ENCODE assay signal across 10 cellular contexts in the genomic region with DNA sequence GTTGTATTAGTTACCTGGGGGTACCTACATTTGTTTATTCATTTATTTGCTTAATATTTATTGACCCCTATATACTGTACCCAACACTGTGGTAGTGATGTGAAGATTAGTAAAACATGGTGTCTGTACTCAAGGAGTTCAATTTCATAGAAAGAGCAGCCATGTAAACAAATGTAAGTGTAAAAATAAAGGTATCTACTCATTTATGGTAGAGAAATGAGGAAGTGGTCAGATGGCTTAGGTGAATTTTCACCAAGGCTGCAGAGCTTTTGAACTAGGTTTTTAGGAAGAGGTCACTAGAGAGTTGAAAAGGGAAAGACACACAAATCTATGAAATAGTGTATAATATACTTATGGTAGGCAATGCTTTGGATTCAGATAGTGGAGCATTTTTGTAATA. TPM values are rescaled to one million over a fixed set of nuclear protein-coding genes. Genes with fewer than 3 reads are reported as not detected.
DNase-seq lines count a peak whose midpoint lies in the region; ATAC-seq and TF ChIP-seq lines count a peak whose summit lies in the region.
"Had no signal": no experiment of that assay in that cellular context is flagged by ENCODE, and none has a peak within 500 bp of the region (broad histone marks: within the 10 kb centered on the region; RNA-seq: fewer than 3 reads in every experiment).

No MANE protein-coding gene starts in this region.

- H3K9me2 ChIP-seq in MM.1S (replicated peaks; ENCODE audit: insufficient read depth, low read length) = no peaks in the 10 kb centered on the region

- H3K4me3 ChIP-seq in CD8-positive, alpha-beta T cell (ENCODE audit: low read depth, low read length) = no peak overlapping the region
- H3K4me3 ChIP-seq in MM.1S (ENCODE audit: low read length) = no peak overlapping the region
- H3K4me3 ChIP-seq: Peyer's patch had no signal

- H3K36me3 Mint-ChIP-seq in CD8-positive, alpha-beta T cell = peaks cover 39% of the 10 kb centered on the region

- H4K20me1 ChIP-seq in MM.1S (ENCODE audit: insufficient read depth, low read length) = no peaks in the 10 kb centered on the region

- no peaks in the 10 kb centered on the region for H3K27me3 ChIP-seq in CD8-positive, alpha-beta T cell (ENCODE audit: insufficient read depth, low read length)
- no peaks in the 10 kb centered on the region for H3K27me3 ChIP-seq in MM.1S (replicated peaks; ENCODE audit: insufficient read depth, low read length)
- H3K27me3 ChIP-seq: Peyer's patch had no signal

- H3K27ac Mint-ChIP-seq in CD8-positive, alpha-beta T cell = peak overlapping the region; percentile 46

- H3K4me2 ChIP-seq in MM.1S (ENCODE audit: low read depth, low read length) = no peak overlapping the region

- H3K9me3 Mint-ChIP-seq in CD8-positive, alpha-beta T cell = no peaks in the 10 kb centered on the region

- DNase-seq in CD8-positive, alpha-beta T cell = no peak
- peak; percentile 30 for DNase-seq in MM.1S
- no peak for DNase-seq in NCI-H226
- DNase-seq in NCI-H187 (lab: John Stamatoyannopoulos, UW) = no peak
- no peak for DNase-seq in activated naive CD4-positive, alpha-beta T cell treated with anti-CD3 and anti-CD28 coated beads, Interleukin-2, amount 50 U/mL, for 16 hours
- DNase-seq: activated CD4-positive, alpha-beta T cell treated with anti-CD3 and anti-CD28 coated beads for 4 hours; Peyer's patch had no signal

- no peak overlapping the region for H3K27ac ChIP-seq in CD8-positive, alpha-beta T cell (ENCODE audit: low read depth, low read length)
- no peak overlapping the region for H3K27ac ChIP-seq in MM.1S (ENCODE audit: low read length)
- H3K27ac ChIP-seq: Peyer's patch had no signal

- H3K79me2 ChIP-seq in MM.1S (ENCODE audit: low read length) = no peaks in the 10 kb centered on the region

- no peaks in the 10 kb centered on the region for H3K27me3 Mint-ChIP-seq in CD8-positive, alpha-beta T cell (ENCODE audit: low read depth)

- no peaks in the 10 kb centered on the region for H3K4me1 ChIP-seq in CD8-positive, alpha-beta T cell (ENCODE audit: insufficient read depth, low read length)
- H3K4me1 ChIP-seq in MM.1S (ENCODE audit: low read length) = 0 out of 2 replicates have a peak, but pooled peaks cover 7% of the 10 kb centered on the region
- H3K4me1 ChIP-seq: Peyer's patch had no signal

- TF ChIP-seq CTCF in CD8-positive, alpha-beta T cell (IDR thresholded peaks at IDR 0.05) = no peak
- no peak for TF ChIP-seq CTCF in MM.1S (IDR thresholded peaks at IDR 0.05; ENCODE audit: low read length)

- intact Hi-C loops in CD8-positive, alpha-beta T cell (cut with DNase I, micrococcal nuclease) = no loop called here

- no peak overlapping the region for H2AFZ ChIP-seq in MM.1S (ENCODE audit: low read length)

- CTCF ChIA-PET in CD8-positive, alpha-beta T cell (lab: Charles Lee) = interaction anchor here (0.6 kb wide), 1 partner anchor 29 kb away, joined by 3 read pairs; no protein-coding TSS in a partner anchor

- no peak overlapping the region for H3K4me3 Mint-ChIP-seq in CD8-positive, alpha-beta T cell

- no peaks in the 10 kb centered on the region for H3K9me3 ChIP-seq in CD8-positive, alpha-beta T cell (ENCODE audit: low read length)
- no peaks in the 10 kb centered on the region for H3K9me3 ChIP-seq in MM.1S (replicated peaks; ENCODE audit: insufficient read depth, low read length)
- H3K9me3 ChIP-seq: Peyer's patch had no signal

- no peak for ATAC-seq in CD8-positive, alpha-beta T cell
- ATAC-seq in GM19351 (IDR thresholded peaks at IDR 0.05; ENCODE audit: unreplicated experiment) = peak; percentile 89
- ATAC-seq in HG02870 (IDR thresholded peaks at IDR 0.05; ENCODE audit: unreplicated experiment) = peak; percentile 85
- no peak for ATAC-seq in esophagus mucosa

- peaks cover 4% of the 10 kb centered on the region for H3K4me1 Mint-ChIP-seq in CD8-positive, alpha-beta T cell (ENCODE audit: low read depth)

- H3K36me3 ChIP-seq in CD8-positive, alpha-beta T cell (ENCODE audit: insufficient read depth, low read length) = peaks cover 49% of the 10 kb centered on the region
- peaks cover 8% of the 10 kb centered on the region; the same call in 1 of the 2 replicates for H3K36me3 ChIP-seq in MM.1S (replicated peaks; ENCODE audit: insufficient read depth, low read length)

- H3K9ac ChIP-seq in MM.1S (ENCODE audit: low read length) = no peak overlapping the region

- H3F3A ChIP-seq in MM.1S (ENCODE audit: insufficient read depth, low read length) = no peaks in the 10 kb centered on the region

- POLR2A ChIA-PET in CD8-positive, alpha-beta T cell (lab: Charles Lee) = no interaction called here

RNA-seq across cellular contexts. Expression of gene CTR9, which starts 11.1 kb away (rescaled TPM):
- 10 to 100 TPM; 45.9 to 49.2 TPM for total RNA-seq in CD8-positive, alpha-beta T cell
- 23.4 TPM for total RNA-seq in esophagus mucosa

RNA-seq across cellular contexts. Expression of gene EIF4G2, which starts 46.5 kb away (rescaled TPM):
- total RNA-seq in CD8-positive, alpha-beta T cell = 1,000 to 10,000 TPM; 1,089 to 1,144 TPM
- 1,012 TPM for total RNA-seq in esophagus mucosa

Comparison
In these comparisons a context has a peak if more than half of its experiments do, and no peak if none do; other contexts are left out.
1. ATAC-seq: peak in GM19351 (single experiment) and HG02870 (single experiment); none in CD8-positive, alpha-beta T cell (single experiment) and esophagus mucosa (single experiment).